In genomic region chrX:110407910-110408545, GRCh38 we compare ENCODE assay signal across 9 cellular contexts. TPM values are rescaled to one million over a fixed set of nuclear protein-coding genes. Genes with fewer than 3 reads are reported as not detected.
DNase-seq lines count a peak whose midpoint lies in the region; ATAC-seq and TF ChIP-seq lines count a peak whose summit lies in the region.
"Had no signal": no experiment of that assay in that cellular context is flagged by ENCODE, and none has a peak within 500 bp of the region (broad histone marks: within the 10 kb centered on the region; RNA-seq: fewer than 3 reads in every experiment).

No MANE protein-coding gene starts in this region.

- H3K4me3 ChIP-seq in AG10803 (ENCODE audit: low read length) (no peak overlapping the region), hepatocyte (no peak overlapping the region)

- no peak overlapping the region for H3K4me2 ChIP-seq in hepatocyte

- TF ChIP-seq CTCF in AG10803 (conservative IDR thresholded peaks at IDR 0.05; ENCODE audit: low read length) (peak; percentile 69), hepatocyte (IDR thresholded peaks at IDR 0.05; ENCODE audit: poor library complexity) (peak; percentile 58)

- no peaks in the 10 kb centered on the region for H3K4me1 ChIP-seq in hepatocyte (ENCODE audit: insufficient read depth)

- no peaks in the 10 kb centered on the region for H3K36me3 ChIP-seq in hepatocyte (replicated peaks; ENCODE audit: insufficient read depth, low read depth)
- H3K36me3 ChIP-seq: neutrophil had no signal

- no peaks in the 10 kb centered on the region for H3K27me3 ChIP-seq in hepatocyte
- H3K27me3 ChIP-seq: neutrophil had no signal

- no peak overlapping the region for H3K27ac ChIP-seq in hepatocyte
- H3K27ac ChIP-seq: neutrophil had no signal

- no peaks in the 10 kb centered on the region for H3K79me2 ChIP-seq in hepatocyte

- H4K20me1 ChIP-seq in hepatocyte (ENCODE audit: insufficient read depth, poor library complexity, severe bottlenecking): no peaks in the 10 kb centered on the region

- no peaks in the 10 kb centered on the region for H3K9me3 ChIP-seq in hepatocyte (ENCODE audit: low read depth)
- H3K9me3 ChIP-seq: neutrophil had no signal

- no peaks in the 10 kb centered on the region for H3K9me2 ChIP-seq in hepatocyte (replicated peaks; ENCODE audit: insufficient read depth)

- DNase-seq in AG10803 (ENCODE audit: low read depth) (peak; percentile 55), M059J (ENCODE audit: low read depth) (peak; percentile 75), SKM-1 treated with dmso at 0.1 percent for 144 hours (lab: John Stamatoyannopoulos, UW; ENCODE audit: unreplicated experiment) (peak; percentile 26), amygdala (lab: John Stamatoyannopoulos, UW) (peak in 30 of 56 donors; percentile 0 to 67 (median 8)), hepatocyte (ENCODE audit: low spot score) (peak; percentile 72)
- peak; percentile 10 for DNase-seq in stimulated activated CD4-positive, alpha-beta T cell treated with anti-CD3 and anti-CD28 coated beads, Interleukin-1b, Interleukin-23, amount 100 ng/mL, for 48 hours

- no peak overlapping the region for H2AFZ ChIP-seq in hepatocyte

- 54% methylated on average over 5 of the region's 5 CpGs for WGBS in hepatocyte (ENCODE audit: low lambda C conversion rate, missing lambda C conversion rate)

- peak; percentile 44 for ATAC-seq in GM18508 (IDR thresholded peaks at IDR 0.05; ENCODE audit: insufficient read depth, unreplicated experiment)
- ATAC-seq in HG03521 (IDR thresholded peaks at IDR 0.05; ENCODE audit: unreplicated experiment): no peak

RNA-seq across cellular contexts. Expression of gene RTL9, which starts 49.4 kb away (rescaled TPM):
- 0.02 and 0.12 TPM in 2 replicates for total RNA-seq in M059J (2014; rRNA removed; shearing (Covaris generic))
- 2.7 and 2.9 TPM in 2 replicates for total RNA-seq in hepatocyte
- 0.65 and 1.3 TPM in 2 replicates for polyA plus RNA-seq in hepatocyte

Comparison
In these comparisons a context has a peak if more than half of its experiments do, and no peak if none do; other contexts are left out.
1. DNase-seq: peak in every context shown above with its lines; median percentile 75 in M059J; 72 in hepatocyte; 55 in AG10803; 26 in SKM-1 treated with dmso at 0.1 percent for 144 hours; 10 in stimulated activated CD4-positive, alpha-beta T cell treated with anti-CD3 and anti-CD28 coated beads, Interleukin-1b, Interleukin-23, amount 100 ng/mL, for 48 hours; 8 in amygdala.